Comparison of ENCODE assay signal across 9 cellular contexts in genomic region chr12:14366211-14366762, GRCh38. TPM values are rescaled to one million over a fixed set of nuclear protein-coding genes. Genes with fewer than 3 reads are reported as not detected.
A peak's percentile ranks its signal among the peaks of the same experiment; 100 is the strongest.
DNase-seq lines count a peak whose midpoint lies in the region; ATAC-seq and TF ChIP-seq lines count a peak whose summit lies in the region.
"Had no signal": no experiment of that assay in that cellular context is flagged by ENCODE, and none has a peak within 500 bp of the region (broad histone marks: within the 10 kb centered on the region; RNA-seq: fewer than 3 reads in every experiment).

No MANE protein-coding gene starts in this region.

- peak overlapping the region; percentile 86 for H3K27ac Mint-ChIP-seq in HFFc6
- H3K27ac Mint-ChIP-seq in WTC11 = peak overlapping the region; percentile 99

- H3K27me3 ChIP-seq in heart left ventricle = no peaks in the 10 kb centered on the region
- H3K27me3 ChIP-seq in gastrocnemius medialis = no peaks in the 10 kb centered on the region
- H3K27me3 ChIP-seq: SJCRH30 had no signal

- H3K27me3 Mint-ChIP-seq in HFFc6 (ENCODE audit: insufficient read depth) (peaks cover 4% of the 10 kb centered on the region; the same call in 1 of the 2 replicates), WTC11 (ENCODE audit: low read depth) (no peaks in the 10 kb centered on the region)

- POLR2A ChIA-PET in WTC11 (lab: Charles Lee) = interaction anchor here (0.6 to 2.2 kb wide), 13 partner anchors 10 to 127 kb away, joined by 3 to 103 read pairs (median 8); no protein-coding TSS in a partner anchor

- H3K36me3 ChIP-seq in heart left ventricle (peaks cover 0 to 15% (median 0%) of the 10 kb centered on the region in 9 donors), gastrocnemius medialis (peaks cover 0 to 5% of the 10 kb centered on the region in 2 donors)
- H3K36me3 ChIP-seq: SJCRH30 had no signal

- in situ Hi-C loops in gastrocnemius medialis (cut with MboI; ENCODE audit: low sequenced_read_pairs in 4 of 4) = loop anchor here (5.0 to 10.0 kb wide), 3 partner anchors 49 to 111 kb away; no protein-coding TSS in a partner anchor

- H3K4me1 ChIP-seq in heart left ventricle (peaks cover 0 to 28% (median 9%) of the 10 kb centered on the region in 12 donors), gastrocnemius medialis (peaks cover 0 to 12% of the 10 kb centered on the region in 2 donors)
- H3K4me1 ChIP-seq: SJCRH30 had no signal

- TF ChIP-seq CTCF in C4-2B (conservative IDR thresholded peaks at IDR 0.05) (peak; percentile 34), HFFc6 (IDR thresholded peaks at IDR 0.05) (peak; percentile 69), WTC11 (IDR thresholded peaks at IDR 0.05) (no peak), heart left ventricle (IDR thresholded peaks at IDR 0.05) (peak in 10 of 12 donors; percentile 8 to 45 (median 20)), gastrocnemius medialis (IDR thresholded peaks at IDR 0.05 in 4 of 5, conservative IDR thresholded peaks at IDR 0.05 in 1 of 5) (peak in 4 of 5 experiments; percentile 25 to 42 (median 30))

- H3K9me3 ChIP-seq in heart left ventricle (peaks cover 0 to 3% (median 0%) of the 10 kb centered on the region in 12 donors), gastrocnemius medialis (no peaks in the 10 kb centered on the region)
- H3K9me3 ChIP-seq: SJCRH30 had no signal

- peaks cover 21% of the 10 kb centered on the region for H3K36me3 Mint-ChIP-seq in HFFc6 (ENCODE audit: low read depth)
- peaks cover 14% of the 10 kb centered on the region for H3K36me3 Mint-ChIP-seq in WTC11

- H3K4me3 ChIP-seq in heart left ventricle = peak overlapping the region; percentile 52 to 84 (median 69)
- peak overlapping the region; percentile 71 to 89 (median 86) for H3K4me3 ChIP-seq in gastrocnemius medialis
- H3K4me3 ChIP-seq: SJCRH30 had no signal

- H3K4me3 Mint-ChIP-seq in HFFc6 (peak overlapping the region; percentile 86), WTC11 (peak overlapping the region; percentile 99)

- CTCF ChIA-PET in WTC11 (lab: Charles Lee) = interaction anchor here (0.8 to 2.2 kb wide), 17 partner anchors 15 to 199 kb away, joined by 3 to 34 read pairs (median 6); no protein-coding TSS in a partner anchor

- TF ChIP-seq POLR2A in heart left ventricle (IDR thresholded peaks at IDR 0.05) (no peak), gastrocnemius medialis (IDR thresholded peaks at IDR 0.05) (no peak)

- H3K4me1 Mint-ChIP-seq in HFFc6 (ENCODE audit: low read depth) (peaks cover 42% of the 10 kb centered on the region), WTC11 (peaks cover 30% of the 10 kb centered on the region)

- intact Hi-C loops in heart left ventricle (cut with DNase I) (loop anchor here in 9 of 10 donors (1.0 to 10.0 kb wide), 12 partner anchors 17 to 406 kb away; partner anchors contain the start of gene PLBD1 (in 1 of the 9)), gastrocnemius medialis (cut with DNase I; ENCODE audit: low total_unique reads) (loop anchor here (5.0 kb wide), 3 partner anchors 129 to 406 kb away; partner anchors contain the start of gene PLBD1)

- H3K9me3 Mint-ChIP-seq in HFFc6 (peaks cover 5% of the 10 kb centered on the region), WTC11 (peaks cover 8% of the 10 kb centered on the region)

- WGBS in heart left ventricle, 4 donors = 3 to 6% (median 4%) methylated on average over 5 of the region's 5 CpGs

- peak overlapping the region; percentile 83 for H3K27ac ChIP-seq in C4-2B
- peak overlapping the region; percentile 90 to 98 (median 95) for H3K27ac ChIP-seq in heart left ventricle
- peak overlapping the region; percentile 94 to 96 (median 95) for H3K27ac ChIP-seq in gastrocnemius medialis
- H3K27ac ChIP-seq: SJCRH30 had no signal

- ATAC-seq in WTC11 (no peak), heart left ventricle (no peak), gastrocnemius medialis (peak; percentile 36 to 40), HG02885 (IDR thresholded peaks at IDR 0.05; ENCODE audit: poor library complexity, unreplicated experiment) (no peak), GM21576 (IDR thresholded peaks at IDR 0.05; ENCODE audit: unreplicated experiment) (no peak)

- DNase-seq in HFFc6 (peak; percentile 41), WTC11 (ENCODE audit: low spot score) (no peak), heart left ventricle (no peak), gastrocnemius medialis (no peak), OCI-M2 (lab: John Stamatoyannopoulos, UW; ENCODE audit: unreplicated experiment) (no peak)

TF ChIP-seq in WTC11, 78 proteins besides CTCF, POLR2A, EP300 and RAD21:
- TF ChIP-seq, protein P1, sequence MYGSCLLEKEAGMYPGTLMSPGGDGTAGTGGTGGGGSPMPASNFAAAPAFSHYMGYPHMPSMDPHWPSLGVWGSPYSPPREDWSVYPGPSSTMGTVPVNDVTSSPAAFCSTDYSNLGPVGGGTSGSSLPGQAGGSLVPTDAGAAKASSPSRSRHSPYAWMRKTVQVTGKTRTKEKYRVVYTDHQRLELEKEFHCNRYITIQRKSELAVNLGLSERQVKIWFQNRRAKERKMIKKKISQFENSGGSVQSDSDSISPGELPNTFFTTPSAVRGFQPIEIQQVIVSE (CRISPR knock-in tag; IDR thresholded peaks at IDR 0.05; ENCODE audit: borderline replicate concordance) = no peak
- TF ChIP-seq FOXP1 (CRISPR knock-in tag; IDR thresholded peaks at IDR 0.05; ENCODE audit: borderline replicate concordance) (no peak), CREB1 (CRISPR knock-in tag; IDR thresholded peaks at IDR 0.05) (no peak)
- TF ChIP-seq, protein P2, sequence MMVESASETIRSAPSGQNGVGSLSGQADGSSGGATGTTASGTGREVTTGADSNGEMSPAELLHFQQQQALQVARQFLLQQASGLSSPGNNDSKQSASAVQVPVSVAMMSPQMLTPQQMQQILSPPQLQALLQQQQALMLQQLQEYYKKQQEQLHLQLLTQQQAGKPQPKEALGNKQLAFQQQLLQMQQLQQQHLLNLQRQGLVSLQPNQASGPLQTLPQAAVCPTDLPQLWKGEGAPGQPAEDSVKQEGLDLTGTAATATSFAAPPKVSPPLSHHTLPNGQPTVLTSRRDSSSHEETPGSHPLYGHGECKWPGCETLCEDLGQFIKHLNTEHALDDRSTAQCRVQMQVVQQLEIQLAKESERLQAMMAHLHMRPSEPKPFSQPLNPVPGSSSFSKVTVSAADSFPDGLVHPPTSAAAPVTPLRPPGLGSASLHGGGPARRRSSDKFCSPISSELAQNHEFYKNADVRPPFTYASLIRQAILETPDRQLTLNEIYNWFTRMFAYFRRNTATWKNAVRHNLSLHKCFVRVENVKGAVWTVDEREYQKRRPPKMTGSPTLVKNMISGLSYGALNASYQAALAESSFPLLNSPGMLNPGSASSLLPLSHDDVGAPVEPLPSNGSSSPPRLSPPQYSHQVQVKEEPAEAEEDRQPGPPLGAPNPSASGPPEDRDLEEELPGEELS (CRISPR knock-in tag; IDR thresholded peaks at IDR 0.05) = no peak

RNA-seq across cellular contexts. Expression of gene ATF7IP, which starts 0.8 kb away (rescaled TPM):
- 10 to 100 TPM; 38.3 to 47.3 (median 41.7) TPM for total RNA-seq in HFFc6 (2021; fragmentation: NEBNext Ultra II Directional; extraction: Animal tissue kit (Norgen Biotek cat#: 25700))
- total RNA-seq in WTC11 (2021) (141 to 169 TPM (median 167 TPM) in 3 replicates), heart left ventricle (10 to 100 TPM; 39.8 to 82.4 (median 63.6) TPM), gastrocnemius medialis (10 to 100 TPM; 15.9 to 42.2 (median 30.7) TPM)
- polyA plus RNA-seq in heart left ventricle = 1 to 10 TPM; 7.7 to 9.5 TPM

Comparison
In these comparisons a context has a peak if more than half of its experiments do, and no peak if none do; other contexts are left out.
1. ATAC-seq: peak in gastrocnemius medialis (2 of 2); none in WTC11 (single experiment), heart left ventricle (0 of 4), HG02885 (single experiment) and GM21576 (single experiment).
2. Peak in every context shown above with its lines, with median percentiles within 50 percentile points of each other: H3K27ac ChIP-seq.